ENCODE assay signal across 8 cellular contexts in the genomic region with DNA sequence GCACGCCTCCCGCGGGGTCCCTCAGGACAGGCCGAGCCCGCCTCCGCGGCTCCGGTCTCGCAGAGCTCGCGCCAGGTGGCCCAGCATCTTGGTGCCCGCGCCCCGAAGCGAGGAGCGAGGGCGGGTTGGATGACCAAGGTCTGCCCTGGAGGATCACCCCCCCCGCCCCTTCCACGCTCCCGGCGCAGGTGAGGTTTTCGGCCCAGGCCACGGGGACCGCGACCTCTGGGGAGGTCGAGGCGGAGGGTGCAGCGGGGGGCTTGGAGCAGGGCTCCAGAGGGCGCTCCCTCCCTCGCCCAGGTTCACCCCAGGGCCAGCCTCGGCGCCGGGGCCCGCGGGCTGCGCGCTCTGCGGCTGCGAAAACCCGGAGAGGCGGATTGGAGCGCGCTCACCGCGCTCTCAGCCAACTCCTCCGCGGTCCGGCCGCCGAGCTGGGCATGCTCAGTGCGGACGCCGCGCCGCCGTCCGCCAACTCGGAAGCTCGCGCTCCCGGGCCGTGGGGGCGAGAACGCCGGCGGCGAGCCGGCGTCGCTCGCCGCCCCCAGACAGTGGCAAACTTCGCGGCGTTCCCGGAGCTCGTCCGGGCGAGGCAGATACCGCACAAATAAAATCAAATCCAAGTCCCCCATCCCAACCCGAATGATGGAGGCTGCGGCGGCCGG. TPM values are rescaled to one million over a fixed set of nuclear protein-coding genes. Genes with fewer than 3 reads are reported as not detected.
DNase-seq lines count a peak whose midpoint lies in the region; ATAC-seq and TF ChIP-seq lines count a peak whose summit lies in the region.

TSS of gene MED12L (plus strand) at position 438 of the 662 bp plus-strand sequence. CDS start 1,263 bp downstream, outside the sequence.

- DNase-seq in BE2C (peak; percentile 91), NCI-H510A (lab: John Stamatoyannopoulos, UW) (peak; percentile 75), activated T-cell treated with anti-CD3 and anti-CD28 coated beads for 4 hours (peak; percentile 5), mucosa of gallbladder (ENCODE audit: low spot score) (peak; percentile 69)
- DNase-seq in stimulated activated naive B cell treated with anti-CD40 and anti-IgM and Interleukin-4, amounts not matched to agents 10 μg/mL and 1 μg/mL and 100 μg/mL, for 72 hours, result peak; percentile 65

- H3K4me3 Mint-ChIP-seq in stimulated activated naive B cell treated with anti-CD40 and anti-IgM and Interleukin-4, amounts not matched to agents 10 μg/mL and 1 μg/mL and 100 μg/mL, for 72 hours, result peak within 1 kb of the TSS; percentile 88 to 89

- no peaks in the 10 kb centered on the region for H3K9me3 Mint-ChIP-seq in stimulated activated naive B cell treated with anti-CD40 and anti-IgM and Interleukin-4, amounts not matched to agents 10 μg/mL and 1 μg/mL and 100 μg/mL, for 72 hours

- no peaks in the 10 kb centered on the region for H3K36me3 Mint-ChIP-seq in stimulated activated naive B cell treated with anti-CD40 and anti-IgM and Interleukin-4, amounts not matched to agents 10 μg/mL and 1 μg/mL and 100 μg/mL, for 72 hours

- no peaks in the 10 kb centered on the region for H3K27me3 ChIP-seq in BE2C

- peak within 1 kb of the TSS; percentile 73 for H3K4me3 ChIP-seq in BE2C (ENCODE audit: low read depth, low read length)

- peak within 1 kb of the TSS; percentile 74 for H3K27ac Mint-ChIP-seq in stimulated activated naive B cell treated with anti-CD40 and anti-IgM and Interleukin-4, amounts not matched to agents 10 μg/mL and 1 μg/mL and 100 μg/mL, for 72 hours

- peaks cover 40 to 58% of the 10 kb centered on the region in 2 donors for H3K27me3 Mint-ChIP-seq in stimulated activated naive B cell treated with anti-CD40 and anti-IgM and Interleukin-4, amounts not matched to agents 10 μg/mL and 1 μg/mL and 100 μg/mL, for 72 hours

- H3K4me1 Mint-ChIP-seq in stimulated activated naive B cell treated with anti-CD40 and anti-IgM and Interleukin-4, amounts not matched to agents 10 μg/mL and 1 μg/mL and 100 μg/mL, for 72 hours, result peaks cover 10% of the 10 kb centered on the region in 2 donors

- no peaks in the 10 kb centered on the region for H3K9me3 ChIP-seq in BE2C

- H3K36me3 ChIP-seq in BE2C, result no peaks in the 10 kb centered on the region

- TF ChIP-seq CTCF in BE2C (IDR thresholded peaks at IDR 0.05; ENCODE audit: low read depth, low read length), result peak; percentile 30

- ATAC-seq in GM19043 (IDR thresholded peaks at IDR 0.05; ENCODE audit: low read depth, unreplicated experiment) (peak; percentile 53), HG03342 (IDR thresholded peaks at IDR 0.05; ENCODE audit: unreplicated experiment) (peak; percentile 63), esophagus mucosa (peak; percentile 79)
- ATAC-seq in stimulated activated naive B cell treated with anti-CD40 and anti-IgM and Interleukin-4, amounts not matched to agents 10 μg/mL and 1 μg/mL and 100 μg/mL, for 72 hours (replicated peaks), result peak; percentile 72 to 73

- no peaks in the 10 kb centered on the region for H3K4me1 ChIP-seq in BE2C

RNA-seq across cellular contexts. Expression of gene MED12L, which starts in this region (rescaled TPM):
- 4.5 TPM for polyA plus RNA-seq in BE2C (2012; ENCODE audit: insufficient read depth, insufficient read length, low read depth)
- total RNA-seq in esophagus mucosa, result 0.32 TPM
- total RNA-seq in mucosa of gallbladder, result 7.5 TPM

Comparison
In these comparisons a context has a peak if more than half of its experiments do, and no peak if none do; other contexts are left out.
1. Peak in every context shown above with its lines: DNase-seq, ATAC-seq and H3K4me3 ChIP-seq.
2. Peak in ATAC-seq in esophagus mucosa; RNA of the gene not detected or under 1 TPM.
3. DNase-seq: peak in every context shown above with its lines; median percentile 91 in BE2C; 75 in NCI-H510A; 69 in mucosa of gallbladder; 65 in stimulated activated naive B cell treated with anti-CD40 and anti-IgM and Interleukin-4, amounts not matched to agents 10 μg/mL and 1 μg/mL and 100 μg/mL, for 72 hours; 5 in activated T-cell treated with anti-CD3 and anti-CD28 coated beads for 4 hours.